In genomic region chr3:183300996-183301562, GRCh38 we compare ENCODE assay signal across 28 cellular contexts. TPM values are rescaled to one million over a fixed set of nuclear protein-coding genes. Genes with fewer than 3 reads are reported as not detected.
A peak's percentile ranks its signal among the peaks of the same experiment; 100 is the strongest.
DNase-seq lines count a peak whose midpoint lies in the region; ATAC-seq and TF ChIP-seq lines count a peak whose summit lies in the region.
"Had no signal": no experiment of that assay in that cellular context is flagged by ENCODE, and none has a peak within 500 bp of the region (broad histone marks: within the 10 kb centered on the region; RNA-seq: fewer than 3 reads in every experiment).

No MANE protein-coding gene starts in this region.

- no peaks in the 10 kb centered on the region for H3F3A ChIP-seq in smooth muscle cell (ENCODE audit: low read depth)

- WGBS in smooth muscle cell (ENCODE audit: low lambda C conversion rate): 81% methylated on average over 6 of the region's 6 CpGs

- H2AFZ ChIP-seq in fibroblast of lung (ENCODE audit: low read length) (no peak overlapping the region), smooth muscle cell (ENCODE audit: low read depth) (no peak overlapping the region), OCI-LY7 (ENCODE audit: low read length) (no peak overlapping the region)

- H3K9me3 ChIP-seq in fibroblast of lung (ENCODE audit: control insufficient read depth, insufficient read depth, low read depth, low read length) (no peaks in the 10 kb centered on the region), smooth muscle cell (replicated peaks; ENCODE audit: low read depth) (no peaks in the 10 kb centered on the region), OCI-LY7 (ENCODE audit: low read length) (no peaks in the 10 kb centered on the region)
- H3K9me3 ChIP-seq: thoracic aorta had no signal

- no peaks in the 10 kb centered on the region for H3K9me2 ChIP-seq in OCI-LY7 (ENCODE audit: insufficient read depth, low read length)

- H3K4me3 ChIP-seq in fibroblast of lung (replicated peaks in 1 of 4; ENCODE audit: control extremely low read depth in 1 of 4, insufficient read depth in 1 of 4, low read depth in 3 of 4, low read length in 4 of 4) (no peak overlapping the region), smooth muscle cell (no peak overlapping the region), OCI-LY7 (ENCODE audit: low read depth, low read length, poor library complexity, severe bottlenecking) (no peak overlapping the region)
- H3K4me3 ChIP-seq: SK-N-MC, thoracic aorta had no signal

- intact Hi-C loops in OCI-LY7 (cut with micrococcal nuclease; ENCODE audit: unreplicated experiment): no loop called here
- intact Hi-C loops in natural killer cell (cut with micrococcal nuclease): no loop called here

- H3K9ac ChIP-seq in fibroblast of lung (ENCODE audit: insufficient read depth, low read length): no peak overlapping the region
- no peak overlapping the region for H3K9ac ChIP-seq in smooth muscle cell (ENCODE audit: low read depth)

- POLR2A ChIA-PET in OCI-LY7 (lab: Charles Lee): interaction anchor here (1.1 kb wide), 1 partner anchor 479 kb away, joined by 3 read pairs; no protein-coding TSS in a partner anchor

- no peaks in the 10 kb centered on the region for H3K4me1 ChIP-seq in fibroblast of lung (ENCODE audit: control insufficient read depth, extremely low read depth, insufficient read depth, low read length)
- H3K4me1 ChIP-seq in smooth muscle cell (ENCODE audit: low read depth): no peaks in the 10 kb centered on the region
- H3K4me1 ChIP-seq in OCI-LY7 (ENCODE audit: insufficient read depth, low read length, poor library complexity, severe bottlenecking): no peaks in the 10 kb centered on the region

- CTCF ChIA-PET in OCI-LY7 (lab: Charles Lee; ENCODE audit: unreplicated experiment): no interaction called here

- H3K9me3 Mint-ChIP-seq in natural killer cell: no peaks in the 10 kb centered on the region
- H3K9me3 Mint-ChIP-seq: activated CD4-positive, alpha-beta T cell treated with anti-CD3 and anti-CD28 coated beads, Interleukin-2, amount 10 ng/mL, durations not matched to agents 24 days and 14 days; activated naive CD4-positive, alpha-beta T cell treated with anti-CD3 and anti-CD28 coated beads, Interleukin-2, amount 50 U/mL, for 72 hours; activated T-helper 2 cell treated with anti-CD3 and anti-CD28 coated beads, Interferon-gamma antibody, Interleukin-2, Interleukin-4, amounts not matched to agents 10 μg/mL and 5 μg/mL and 100 μg/mL, durations not matched to agents 14 hours and 24 hours and 36 hours; immature natural killer cell had no signal

- no peak for ATAC-seq in GM21737 (IDR thresholded peaks at IDR 0.05; ENCODE audit: unreplicated experiment)
- no peak for ATAC-seq in natural killer cell
- ATAC-seq: activated naive CD4-positive, alpha-beta T cell treated with anti-CD3 and anti-CD28 coated beads, Interleukin-2, amount 50 U/mL, for 72 hours; left ventricle myocardium superior; naive thymus-derived CD8-positive, alpha-beta T cell; right cardiac atrium had no signal

- BruUV-seq in OCI-LY7 (replicated peaks; lab: Mats Ljungman, UMichigan): no TSS peak

- no peaks in the 10 kb centered on the region for H3K36me3 ChIP-seq in fibroblast of lung (ENCODE audit: control insufficient read depth, insufficient read depth, low read length)
- H3K36me3 ChIP-seq in smooth muscle cell (ENCODE audit: low read depth): no peaks in the 10 kb centered on the region
- H3K36me3 ChIP-seq in OCI-LY7 (ENCODE audit: insufficient read depth, low read length): no peaks in the 10 kb centered on the region
- H3K36me3 ChIP-seq: thoracic aorta had no signal

- H3K36me3 Mint-ChIP-seq in natural killer cell: no peaks in the 10 kb centered on the region
- H3K36me3 Mint-ChIP-seq: activated naive CD4-positive, alpha-beta T cell treated with anti-CD3 and anti-CD28 coated beads, Interleukin-2, amount 50 U/mL, for 72 hours; naive thymus-derived CD8-positive, alpha-beta T cell had no signal

- H3K27ac Mint-ChIP-seq in natural killer cell: no peak overlapping the region
- H3K27ac Mint-ChIP-seq: activated CD4-positive, alpha-beta T cell treated with anti-CD3 and anti-CD28 coated beads, Interleukin-2, amount 10 ng/mL, durations not matched to agents 24 days and 14 days; activated naive CD4-positive, alpha-beta T cell treated with anti-CD3 and anti-CD28 coated beads, Interleukin-2, amount 50 U/mL, for 72 hours; activated T-helper 2 cell treated with anti-CD3 and anti-CD28 coated beads, Interferon-gamma antibody, Interleukin-2, Interleukin-4, amounts not matched to agents 10 μg/mL and 5 μg/mL and 100 μg/mL, durations not matched to agents 14 hours and 24 hours and 36 hours; naive thymus-derived CD8-positive, alpha-beta T cell had no signal

- H3K27ac ChIP-seq in fibroblast of lung (ENCODE audit: insufficient read depth, low read length) (no peak overlapping the region), smooth muscle cell (ENCODE audit: low read depth) (peak overlapping the region; percentile 45), OCI-LY7 (ENCODE audit: low read depth, low read length, poor library complexity, severe bottlenecking) (no peak overlapping the region)
- H3K27ac ChIP-seq: 22Rv1, epithelial cell of prostate, RWPE1, thoracic aorta had no signal

- peaks cover 4% of the 10 kb centered on the region for H3K27me3 ChIP-seq in fibroblast of lung (ENCODE audit: control insufficient read depth, insufficient read depth, low read length)
- no peaks in the 10 kb centered on the region for H3K27me3 ChIP-seq in smooth muscle cell (ENCODE audit: low read depth)

- H3K79me2 ChIP-seq in fibroblast of lung (ENCODE audit: control insufficient read depth, insufficient read depth, low read length): no peaks in the 10 kb centered on the region
- H3K79me2 ChIP-seq in smooth muscle cell (ENCODE audit: low read depth): no peaks in the 10 kb centered on the region
- no peaks in the 10 kb centered on the region for H3K79me2 ChIP-seq in OCI-LY7 (ENCODE audit: insufficient read depth, low read depth, low read length)

- peaks cover 0 to 5% of the 10 kb centered on the region in 2 donors for H3K27me3 Mint-ChIP-seq in natural killer cell (ENCODE audit: low read depth in 2 of 2)
- H3K27me3 Mint-ChIP-seq: activated CD4-positive, alpha-beta T cell treated with anti-CD3 and anti-CD28 coated beads, Interleukin-2, amount 10 ng/mL, durations not matched to agents 24 days and 14 days had no signal

- H3K4me2 ChIP-seq in fibroblast of lung (ENCODE audit: extremely low read depth, insufficient read depth, low read length) (no peak overlapping the region), smooth muscle cell (peak overlapping the region; percentile 3), OCI-LY7 (ENCODE audit: low read length) (no peak overlapping the region)

- peaks cover 11 to 13% of the 10 kb centered on the region in 2 donors for H3K4me1 Mint-ChIP-seq in natural killer cell

- no peaks in the 10 kb centered on the region for H4K20me1 ChIP-seq in fibroblast of lung (ENCODE audit: control insufficient read depth, extremely low read depth, insufficient read depth, low read length)
- no peaks in the 10 kb centered on the region for H4K20me1 ChIP-seq in smooth muscle cell (ENCODE audit: low read depth)
- no peaks in the 10 kb centered on the region for H4K20me1 ChIP-seq in OCI-LY7 (ENCODE audit: insufficient read depth, low read length)

- DNase-seq in NCI-H2029 treated with DMSO at 0.1 percent for 48 hours (lab: John Stamatoyannopoulos, UW) (peak; percentile 46), NCI-H2029 (lab: John Stamatoyannopoulos, UW) (no peak), NCI-H69 (lab: John Stamatoyannopoulos, UW) (peak; percentile 11), fibroblast of lung (ENCODE audit: low read depth in 2 of 2) (peak; percentile 39 to 68), smooth muscle cell (lab: John Stamatoyannopoulos, UW; ENCODE audit: unreplicated experiment) (no peak), OCI-LY7 (ENCODE audit: low spot score) (no peak), natural killer cell (no peak)
- DNase-seq: activated CD4-positive, alpha-beta T cell treated with anti-CD3 and anti-CD28 coated beads, Interleukin-2, amount 10 ng/mL, durations not matched to agents 24 days and 14 days; effector CD4-positive, alpha-beta T cell; hippocampal formation; immature natural killer cell; Karpas-422; left ventricle myocardium superior; midbrain; naive thymus-derived CD8-positive, alpha-beta T cell; NCI-H1694; NCI-H526; right cardiac atrium; stimulated activated CD4-positive, alpha-beta T cell treated with anti-CD3 and anti-CD28 coated beads, Interleukin-4, amount 100 ng/mL, for 4 hours; stimulated activated naive CD4-positive, alpha-beta T cell treated with Interleukin-2 at 50 U/mL for 16 hours had no signal

- no peak overlapping the region for H3K4me3 Mint-ChIP-seq in natural killer cell
- H3K4me3 Mint-ChIP-seq: activated CD4-positive, alpha-beta T cell treated with anti-CD3 and anti-CD28 coated beads, Interleukin-2, amount 10 ng/mL, durations not matched to agents 24 days and 14 days; immature natural killer cell; naive thymus-derived CD8-positive, alpha-beta T cell had no signal

- TF ChIP-seq CTCF in fibroblast of lung (conservative IDR thresholded peaks at IDR 0.05 in 1 of 2, IDR thresholded peaks at IDR 0.05 in 1 of 2; ENCODE audit: low read depth in 1 of 2, low read length in 2 of 2) (no peak), smooth muscle cell (IDR thresholded peaks at IDR 0.05; ENCODE audit: borderline replicate concordance, insufficient read depth, poor library complexity, severe bottlenecking) (no peak), OCI-LY7 (conservative IDR thresholded peaks at IDR 0.05; ENCODE audit: low read length) (no peak), natural killer cell (IDR thresholded peaks at IDR 0.05) (no peak)

RNA-seq across cellular contexts. Expression of gene B3GNT5, which starts 48.0 kb away (rescaled TPM):
- 1.3 and 2.8 TPM in 2 replicates for total RNA-seq in fibroblast of lung
- 0.96 and 1.7 TPM in 2 replicates for polyA plus RNA-seq in fibroblast of lung
- 1.2 and 1.3 TPM in 2 replicates for polyA plus RNA-seq in fibroblast of lung (2012)
- polyA minus RNA-seq in fibroblast of lung (ENCODE audit: low replicate concordance): 0.37 TPM in 1 of 2 replicates, not detected in the other
- total RNA-seq in smooth muscle cell: 11.5 and 12.6 TPM in 2 replicates
- 5.3 and 7.2 TPM in 2 replicates for polyA plus RNA-seq in smooth muscle cell
- not detected in 2 replicates for total RNA-seq in OCI-LY7 (2014; rRNA removed; shearing (Covaris generic))
- total RNA-seq in OCI-LY7 (2022): 0.11 TPM in 1 of 2 replicates, not detected in the other
- 1 to 10 TPM; 1.2 to 4.5 (median 3.4) TPM for total RNA-seq in natural killer cell
- total RNA-seq: naive thymus-derived CD8-positive, alpha-beta T cell had no signal
- polyA plus RNA-seq: naive thymus-derived CD8-positive, alpha-beta T cell had no signal

Comparison
In these comparisons a context has a peak if more than half of its experiments do, and no peak if none do; other contexts are left out.
1. DNase-seq: peak in NCI-H2029 treated with DMSO at 0.1 percent for 48 hours (single experiment), NCI-H69 (single experiment) and fibroblast of lung (2 of 2); none in NCI-H2029 (single experiment), smooth muscle cell (single experiment), OCI-LY7 (single experiment) and natural killer cell (single experiment).